Comparison of ENCODE assay signal across 22 cellular contexts in the genomic region with DNA sequence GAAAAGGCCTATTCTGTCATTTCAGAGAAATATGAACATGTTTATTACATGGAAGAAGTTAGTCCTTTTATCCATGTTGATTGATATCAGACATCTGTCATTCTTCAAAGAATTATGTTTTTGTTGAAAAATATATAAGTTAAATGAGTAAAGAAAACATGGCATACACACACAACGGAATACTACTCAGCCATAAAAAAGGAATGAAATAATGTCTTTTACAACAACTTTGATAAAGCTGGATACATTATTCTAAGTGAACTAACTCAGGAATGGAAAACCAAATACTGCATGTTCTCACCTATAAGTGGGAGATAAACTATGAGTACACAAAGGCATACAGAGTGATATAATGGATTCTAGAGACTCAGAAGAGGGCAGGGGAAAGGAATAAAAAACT. TPM values are rescaled to one million over a fixed set of nuclear protein-coding genes. Genes with fewer than 3 reads are reported as not detected.
"Had no signal": no experiment of that assay in that cellular context is flagged by ENCODE, and none has a peak within 500 bp of the region (broad histone marks: within the 10 kb centered on the region; RNA-seq: fewer than 3 reads in every experiment).

No MANE protein-coding gene starts in this region.

- ATAC-seq: left lobe of liver, lower lobe of right lung had no signal

- H3K27me3 Mint-ChIP-seq: brain; dendritic cell treated with granulocyte-macrophage colony-stimulating factor and Interleukin-4, amounts not matched to agents 40 ng/mL and 50 ng/mL, for 4 days; naive B cell; progenitor cell of endocrine pancreas; type B pancreatic cell had no signal

- H3K27ac ChIP-seq: lower lobe of right lung, neural progenitor cell, thoracic aorta, vagina, WERI-Rb-1 had no signal

- H3K4me3 Mint-ChIP-seq: brain; dendritic cell treated with granulocyte-macrophage colony-stimulating factor and Interleukin-4, amounts not matched to agents 40 ng/mL and 50 ng/mL, for 4 days; naive B cell; neural progenitor cell; type B pancreatic cell had no signal

- H3K27me3 ChIP-seq: neural progenitor cell, spleen, vagina had no signal

- H3K27ac Mint-ChIP-seq: brain; dendritic cell treated with granulocyte-macrophage colony-stimulating factor and Interleukin-4, amounts not matched to agents 40 ng/mL and 50 ng/mL, for 4 days; naive B cell; neural progenitor cell; progenitor cell of endocrine pancreas; type B pancreatic cell had no signal

- H3K36me3 ChIP-seq: neural progenitor cell had no signal

- H3K36me3 Mint-ChIP-seq: brain, naive B cell, type B pancreatic cell had no signal

- H3K9me3 Mint-ChIP-seq: brain; dendritic cell treated with granulocyte-macrophage colony-stimulating factor and Interleukin-4, amounts not matched to agents 40 ng/mL and 50 ng/mL, for 4 days; naive B cell; neural progenitor cell; type B pancreatic cell had no signal

- H3K9me3 ChIP-seq: lower lobe of right lung, spleen, thoracic aorta, vagina had no signal

- H3K4me3 ChIP-seq: lower lobe of right lung, neural progenitor cell, thoracic aorta, vagina had no signal

- DNase-seq: activated CD4-positive, alpha-beta T cell treated with anti-CD3 and anti-CD28 coated beads, Interleukin-2, amount 50 U/mL, for 1 hour; activated CD4-positive, CD25-positive, alpha-beta regulatory T cell treated with anti-CD3 and anti-CD28 coated beads, Interleukin-2, amount 50 U/mL, for 72 hours; activated CD8-positive, alpha-beta memory T cell treated with anti-CD3 and anti-CD28 coated beads for 24 hours; activated CD8-positive, alpha-beta memory T cell treated with anti-CD3 and anti-CD28 coated beads, Interleukin-2, amount 50 U/mL, for 4 hours; activated gamma-delta T cell treated with Interleukin-2 at 50 U/mL for 16 hours; aorta; effector CD4-positive, alpha-beta T cell; lower lobe of right lung; naive B cell; spleen; stimulated activated CD4-positive, alpha-beta T cell treated with anti-CD3 and anti-CD28 coated beads, Interleukin-4, amount 100 ng/mL, for 1 hour; stimulated activated naive CD4-positive, alpha-beta T cell treated with Interleukin-2 at 50 U/mL for 16 hours; WERI-Rb-1 had no signal

RNA-seq across cellular contexts. Expression of a gene that starts 57.4 kb away (rescaled TPM):
- total RNA-seq: glomerular endothelial cell, lower lobe of right lung, thoracic aorta, vagina had no signal
